19 cellular contexts compared by ENCODE assay signal in genomic region chr11:131980878-131981668, GRCh38.
DNase-seq lines count a peak whose midpoint lies in the region; ATAC-seq and TF ChIP-seq lines count a peak whose summit lies in the region.
"Had no signal": no experiment of that assay in that cellular context is flagged by ENCODE, and none has a peak within 500 bp of the region (broad histone marks: within the 10 kb centered on the region; RNA-seq: fewer than 3 reads in every experiment).

No MANE protein-coding gene starts in this region.

- H3K4me3 ChIP-seq in MG63 (no peak overlapping the region), neural progenitor cell (no peak overlapping the region)
- H3K4me3 ChIP-seq: gastrocnemius medialis, upper lobe of right lung had no signal

- H3K9ac ChIP-seq in neural progenitor cell = no peak overlapping the region

- no peak overlapping the region for H3K27ac ChIP-seq in neural progenitor cell
- H3K27ac ChIP-seq: gastrocnemius medialis, upper lobe of right lung had no signal

- peaks cover 46% of the 10 kb centered on the region for H3F3A ChIP-seq in neural progenitor cell (ENCODE audit: low read depth)

- H3K9me3 Mint-ChIP-seq in chondrocyte (ENCODE audit: low read depth) = peaks cover 4% of the 10 kb centered on the region
- H3K9me3 Mint-ChIP-seq in neural progenitor cell = no peaks in the 10 kb centered on the region

- peaks cover 3% of the 10 kb centered on the region; the same call in 1 of the 2 replicates for H3K9me3 ChIP-seq in MG63
- no peaks in the 10 kb centered on the region for H3K9me3 ChIP-seq in neural progenitor cell (ENCODE audit: low read depth)
- H3K9me3 ChIP-seq: gastrocnemius medialis, upper lobe of right lung had no signal

- peak overlapping the region; percentile 26 for H2AFZ ChIP-seq in neural progenitor cell (replicated peaks)

- H3K4me1 ChIP-seq in neural progenitor cell = peaks cover 63% of the 10 kb centered on the region
- H3K4me1 ChIP-seq: BE2C, gastrocnemius medialis, upper lobe of right lung had no signal

- ATAC-seq in HG03045 (IDR thresholded peaks at IDR 0.05; ENCODE audit: unreplicated experiment) = no peak
- no peak for ATAC-seq in GM19452 (IDR thresholded peaks at IDR 0.05; ENCODE audit: unreplicated experiment)
- ATAC-seq: activated CD4-positive, CD25-positive, alpha-beta regulatory T cell treated with anti-CD3 and anti-CD28 coated beads, Interleukin-2, amount 50 U/mL, for 24 hours; activated CD8-positive, alpha-beta T cell treated with anti-CD3 and anti-CD28 coated beads, Interleukin-2, amount 10 ng/mL, durations not matched to agents 7 days and 5 days; gastrocnemius medialis; upper lobe of right lung had no signal

- no peak for TF ChIP-seq CTCF in chondrocyte (IDR thresholded peaks at IDR 0.05)
- no peak for TF ChIP-seq CTCF in neural progenitor cell (IDR thresholded peaks at IDR 0.05)

- no peaks in the 10 kb centered on the region for H3K27me3 Mint-ChIP-seq in chondrocyte (ENCODE audit: low read depth)
- H3K27me3 Mint-ChIP-seq in neural progenitor cell (ENCODE audit: insufficient read depth, low read depth) = peaks cover 3% of the 10 kb centered on the region

- H3K27ac Mint-ChIP-seq in chondrocyte (ENCODE audit: unreplicated experiment) = peak overlapping the region; percentile 19
- no peak overlapping the region for H3K27ac Mint-ChIP-seq in neural progenitor cell
- H3K27ac Mint-ChIP-seq: activated CD8-positive, alpha-beta T cell treated with anti-CD3 and anti-CD28 coated beads, Interleukin-2, amount 10 ng/mL, durations not matched to agents 7 days and 5 days had no signal

- no peaks in the 10 kb centered on the region for H3K36me3 ChIP-seq in MG63
- H3K36me3 ChIP-seq in neural progenitor cell = no peaks in the 10 kb centered on the region
- H3K36me3 ChIP-seq: BE2C, gastrocnemius medialis, upper lobe of right lung had no signal

- no peaks in the 10 kb centered on the region for H3K36me3 Mint-ChIP-seq in chondrocyte (ENCODE audit: low read depth)
- peaks cover 2% of the 10 kb centered on the region for H3K36me3 Mint-ChIP-seq in neural progenitor cell

- peaks cover 53% of the 10 kb centered on the region for H3K4me1 Mint-ChIP-seq in chondrocyte (ENCODE audit: low read depth)
- H3K4me1 Mint-ChIP-seq in neural progenitor cell = peaks cover 34% of the 10 kb centered on the region

- no peaks in the 10 kb centered on the region for H3K27me3 ChIP-seq in MG63
- H3K27me3 ChIP-seq in neural progenitor cell = no peaks in the 10 kb centered on the region
- H3K27me3 ChIP-seq: BE2C, gastrocnemius medialis, upper lobe of right lung had no signal

- peak; percentile 9 for DNase-seq in EL
- DNase-seq in MG63 = peak; percentile 26
- no peak for DNase-seq in chondrocyte (ENCODE audit: low spot score)
- peak; percentile 20 for DNase-seq in neural progenitor cell (ENCODE audit: low spot score)
- no peak for DNase-seq in NCI-H1436 treated with DMSO at 0.1 percent for 48 hours (lab: John Stamatoyannopoulos, UW)
- no peak for DNase-seq in hippocampal formation (lab: John Stamatoyannopoulos, UW)
- DNase-seq: activated CD8-positive, alpha-beta T cell treated with anti-CD3 and anti-CD28 coated beads, Interleukin-2, amount 10 ng/mL, durations not matched to agents 7 days and 5 days; activated T-cell treated with anti-CD3 and anti-CD28 coated beads, Interleukin-2, amount 50 U/mL, for 1 hour; BE2C; central memory CD4-positive, alpha-beta T cell; gastrocnemius medialis; GOT3; NCI-H2029 treated with DMSO at 0.1 percent for 48 hours; NCI-H510A; Right ventricle myocardium superior; upper lobe of right lung had no signal

- H4K20me1 ChIP-seq in neural progenitor cell (ENCODE audit: low read depth) = no peaks in the 10 kb centered on the region

- no peak overlapping the region for H3K4me2 ChIP-seq in neural progenitor cell

- no peaks in the 10 kb centered on the region for H3K79me2 ChIP-seq in neural progenitor cell (ENCODE audit: low read depth)

- H3K4me3 Mint-ChIP-seq in chondrocyte (ENCODE audit: unreplicated experiment) = no peak overlapping the region
- no peak overlapping the region for H3K4me3 Mint-ChIP-seq in neural progenitor cell
- H3K4me3 Mint-ChIP-seq: activated CD8-positive, alpha-beta T cell treated with anti-CD3 and anti-CD28 coated beads, Interleukin-2, amount 10 ng/mL, durations not matched to agents 7 days and 5 days had no signal

Comparison
In these comparisons a context has a peak if more than half of its experiments do, and no peak if none do; other contexts are left out.
1. DNase-seq: peak in EL (single experiment), MG63 (single experiment) and neural progenitor cell (single experiment); none in chondrocyte (single experiment), NCI-H1436 treated with DMSO at 0.1 percent for 48 hours (single experiment) and hippocampal formation (0 of 2).